17 cellular contexts compared by ENCODE assay signal in genomic region chr2:105575626-105576025, GRCh38.
DNase-seq lines count a peak whose midpoint lies in the region; ATAC-seq and TF ChIP-seq lines count a peak whose summit lies in the region.
"Had no signal": no experiment of that assay in that cellular context is flagged by ENCODE, and none has a peak within 500 bp of the region (broad histone marks: within the 10 kb centered on the region; RNA-seq: fewer than 3 reads in every experiment).

No MANE protein-coding gene starts in this region.

- ATAC-seq in memory B cell (ENCODE audit: low read depth), result no peak

- H4K20me1 ChIP-seq in H9 (ENCODE audit: control insufficient read depth, insufficient read depth, insufficient read length), result no peaks in the 10 kb centered on the region

- H3K36me3 Mint-ChIP-seq in H9 (ENCODE audit: insufficient read depth in 1 of 3, low read depth in 3 of 3), result no peaks in the 10 kb centered on the region
- no peaks in the 10 kb centered on the region for H3K36me3 Mint-ChIP-seq in memory B cell
- no peaks in the 10 kb centered on the region for H3K36me3 Mint-ChIP-seq in activated T-helper 1 cell treated with anti-CD3 and anti-CD28 coated beads, Interleukin-12 subunit alpha, Interleukin-12 subunit beta, Interleukin-2, Interleukin-4 antibody, amounts not matched to agents 30 ng/mL and 10 ng/mL and 1 ng/mL, durations not matched to agents 14 hours and 24 hours and 36 hours (ENCODE audit: low read depth)
- no peaks in the 10 kb centered on the region for H3K36me3 Mint-ChIP-seq in immature natural killer cell

- H3K79me1 ChIP-seq in H9 (ENCODE audit: insufficient read depth, low read depth, low read length, poor library complexity, severe bottlenecking), result no peaks in the 10 kb centered on the region

- no peak for TF ChIP-seq CTCF in H9 (conservative IDR thresholded peaks at IDR 0.05)

- H2BK5ac ChIP-seq in H9 (ENCODE audit: insufficient read length, low read length), result no peak overlapping the region

- H3K27ac ChIP-seq in ACC112 (ENCODE audit: low read depth, low read length), result no peak overlapping the region
- no peak overlapping the region for H3K27ac ChIP-seq in H9 (ENCODE audit: insufficient read length, low read depth, low read length)
- peak overlapping the region; percentile 37 for H3K27ac ChIP-seq in angular gyrus (ENCODE audit: low read depth, low read length)
- H3K27ac ChIP-seq: thyroid gland had no signal

- peaks cover 20% of the 10 kb centered on the region for H3K4me1 ChIP-seq in ACC112 (ENCODE audit: control insufficient read depth, insufficient read depth, low read length, unreplicated experiment)
- H3K4me1 ChIP-seq in H9 (ENCODE audit: insufficient read depth, low read length), result no peaks in the 10 kb centered on the region; the same call in 1 of the 2 replicates
- H3K4me1 ChIP-seq: BE2C had no signal

- H3K23me2 ChIP-seq in H9 (ENCODE audit: insufficient read length, low read depth, low read length, poor library complexity, severe bottlenecking), result no peaks in the 10 kb centered on the region

- no peak overlapping the region for H2BK15ac ChIP-seq in H9 (ENCODE audit: low read depth, low read length)

- H3K4me3 Mint-ChIP-seq in H9 (no peak overlapping the region), memory B cell (no peak overlapping the region), immature natural killer cell (no peak overlapping the region)
- no peak overlapping the region for H3K4me3 Mint-ChIP-seq in activated T-helper 1 cell treated with anti-CD3 and anti-CD28 coated beads, Interleukin-12 subunit alpha, Interleukin-12 subunit beta, Interleukin-2, Interleukin-4 antibody, amounts not matched to agents 30 ng/mL and 10 ng/mL and 1 ng/mL, durations not matched to agents 14 hours and 24 hours and 36 hours

- H3K4me3 ChIP-seq in ACC112 (ENCODE audit: low read depth, low read length), result peak overlapping the region; percentile 70
- H3K4me3 ChIP-seq: thyroid gland had no signal

- H3K27me3 Mint-ChIP-seq in H9 (ENCODE audit: low read depth) (peaks cover 6% of the 10 kb centered on the region), memory B cell (peaks cover 13% of the 10 kb centered on the region), immature natural killer cell (ENCODE audit: low read depth in 3 of 3) (peaks cover 0 to 3% (median 2%) of the 10 kb centered on the region in 3 donors)
- H3K27me3 Mint-ChIP-seq in activated T-helper 1 cell treated with anti-CD3 and anti-CD28 coated beads, Interleukin-12 subunit alpha, Interleukin-12 subunit beta, Interleukin-2, Interleukin-4 antibody, amounts not matched to agents 30 ng/mL and 10 ng/mL and 1 ng/mL, durations not matched to agents 14 hours and 24 hours and 36 hours (ENCODE audit: insufficient read depth), result no peaks in the 10 kb centered on the region

- H2AK5ac ChIP-seq in H9 (ENCODE audit: insufficient read length, low read length), result no peak overlapping the region

- no peaks in the 10 kb centered on the region for H3K79me2 ChIP-seq in ACC112 (ENCODE audit: control insufficient read depth, insufficient read depth, low read length, unreplicated experiment)
- H3K79me2 ChIP-seq in H9 (ENCODE audit: insufficient read depth, low read length), result 0 out of 2 replicates have a peak, but pooled peaks cover 2% of the 10 kb centered on the region

- no peak overlapping the region for H3T11ph ChIP-seq in H9 (ENCODE audit: low read length)

- no peaks in the 10 kb centered on the region for H3K9me3 ChIP-seq in H9 (ENCODE audit: control insufficient read depth, low read depth, low read length)
- H3K9me3 ChIP-seq: BE2C, thyroid gland had no signal

- H3K23ac ChIP-seq in H9 (ENCODE audit: insufficient read length, low read depth, low read length), result no peak overlapping the region

- DNase-seq in H9 (no peak), memory B cell (ENCODE audit: low spot score in 2 of 2) (no peak), HuH-7 (ENCODE audit: low spot score) (no peak), head of caudate nucleus (no peak), immature natural killer cell (no peak)
- DNase-seq in activated T-helper 1 cell treated with anti-CD3 and anti-CD28 coated beads, Interleukin-12 subunit alpha, Interleukin-12 subunit beta, Interleukin-2, Interleukin-4 antibody, amounts not matched to agents 30 ng/mL and 10 ng/mL and 1 ng/mL, durations not matched to agents 14 hours and 24 hours and 36 hours (ENCODE audit: low spot score), result no peak
- DNase-seq: activated CD4-positive, CD25-positive, alpha-beta regulatory T cell treated with anti-CD3 and anti-CD28 coated beads, Interleukin-2, amount 50 U/mL, for 72 hours; activated T-cell treated with anti-CD3 and anti-CD28 coated beads for 4 hours; aorta; BE2C; DND-41; effector CD4-positive, alpha-beta T cell; foreskin melanocyte; stimulated activated CD4-positive, alpha-beta T cell treated with anti-CD3 and anti-CD28 coated beads, Interleukin-12 subunit alpha, Interleukin-12 subunit beta, amount 100 ng/mL, for 4 hours had no signal

- peaks cover 14 to 16% of the 10 kb centered on the region in 2 experiments for H3K4me1 Mint-ChIP-seq in H9
- H3K4me1 Mint-ChIP-seq in memory B cell, result peaks cover 12% of the 10 kb centered on the region
- H3K4me1 Mint-ChIP-seq in activated T-helper 1 cell treated with anti-CD3 and anti-CD28 coated beads, Interleukin-12 subunit alpha, Interleukin-12 subunit beta, Interleukin-2, Interleukin-4 antibody, amounts not matched to agents 30 ng/mL and 10 ng/mL and 1 ng/mL, durations not matched to agents 14 hours and 24 hours and 36 hours (ENCODE audit: low read depth), result peaks cover 15% of the 10 kb centered on the region
- H3K4me1 Mint-ChIP-seq in immature natural killer cell, result no peaks in the 10 kb centered on the region

- no peak overlapping the region for H3K9ac ChIP-seq in H9 (ENCODE audit: extremely low read depth, insufficient read length, low read length)

- no peak overlapping the region for H3K18ac ChIP-seq in H9 (ENCODE audit: insufficient read length, low read depth, low read length)

- no peaks in the 10 kb centered on the region for H3K9me3 Mint-ChIP-seq in H9
- H3K9me3 Mint-ChIP-seq in memory B cell, result no peaks in the 10 kb centered on the region
- H3K9me3 Mint-ChIP-seq in activated T-helper 1 cell treated with anti-CD3 and anti-CD28 coated beads, Interleukin-12 subunit alpha, Interleukin-12 subunit beta, Interleukin-2, Interleukin-4 antibody, amounts not matched to agents 30 ng/mL and 10 ng/mL and 1 ng/mL, durations not matched to agents 14 hours and 24 hours and 36 hours, result no peaks in the 10 kb centered on the region
- H3K9me3 Mint-ChIP-seq in immature natural killer cell, result no peaks in the 10 kb centered on the region

- no peak overlapping the region for H3K14ac ChIP-seq in H9 (ENCODE audit: insufficient read depth, low read length)

- H4K91ac ChIP-seq in H9 (ENCODE audit: insufficient read length, low read depth, low read length), result no peak overlapping the region

- H3K27me3 ChIP-seq in ACC112 (ENCODE audit: insufficient read depth, low read length), result peaks cover 11% of the 10 kb centered on the region; the same call in 1 of the 2 replicates
- H3K27me3 ChIP-seq in H9 (ENCODE audit: insufficient read depth, low read length), result no peaks in the 10 kb centered on the region
- H3K27me3 ChIP-seq: BE2C, thyroid gland had no signal

- H3K4me2 ChIP-seq in H9 (ENCODE audit: insufficient read depth, insufficient read length, low read length), result no peak overlapping the region

- no peak overlapping the region for H3K4ac ChIP-seq in H9 (ENCODE audit: low read depth, low read length)

- H2BK12ac ChIP-seq in H9 (ENCODE audit: insufficient read length, low read depth, low read length), result no peak overlapping the region

- no peak overlapping the region for H3K56ac ChIP-seq in H9 (ENCODE audit: insufficient read length, low read depth, low read length)

- no CpG with 5 or more reads among the region's 6 CpGs for WGBS in H9 (ENCODE audit: extremely low coverage, insufficient read length, low lambda C conversion rate)

- H4K8ac ChIP-seq in H9 (replicated peaks; ENCODE audit: insufficient read length, low read depth, low read length), result no peak overlapping the region

- H4K5ac ChIP-seq in H9 (ENCODE audit: insufficient read length, low read depth, low read length), result no peak overlapping the region

- no peak overlapping the region for H2BK120ac ChIP-seq in H9 (ENCODE audit: low read depth, low read length, poor library complexity, severe bottlenecking)

- intact Hi-C loops in activated T-helper 1 cell treated with anti-CD3 and anti-CD28 coated beads, Interleukin-12 subunit alpha, Interleukin-12 subunit beta, Interleukin-2, Interleukin-4 antibody, amounts not matched to agents 30 ng/mL and 10 ng/mL and 1 ng/mL, durations not matched to agents 14 hours and 24 hours and 36 hours (cut with micrococcal nuclease), result loop anchor here (1.0 to 5.0 kb wide), 6 partner anchors 171 to 523 kb away; no protein-coding TSS in a partner anchor
- intact Hi-C loops in head of caudate nucleus (cut with DNase I), result loop anchor here (10.0 kb wide), 1 partner anchor 179 kb away; no protein-coding TSS in a partner anchor

- no peaks in the 10 kb centered on the region for H3K36me3 ChIP-seq in ACC112 (ENCODE audit: insufficient read depth, low read length)
- H3K36me3 ChIP-seq: BE2C, thyroid gland had no signal

- no peak overlapping the region for H2BK20ac ChIP-seq in H9 (ENCODE audit: low read depth, low read length, poor library complexity, severe bottlenecking)

- H3K27ac Mint-ChIP-seq in H9 (peak overlapping the region in 2 of 3 experiments; percentile 37 to 92; a peak in 2 of 7 replicates), memory B cell (peak overlapping the region; percentile 49), immature natural killer cell (no peak overlapping the region)
- H3K27ac Mint-ChIP-seq in activated T-helper 1 cell treated with anti-CD3 and anti-CD28 coated beads, Interleukin-12 subunit alpha, Interleukin-12 subunit beta, Interleukin-2, Interleukin-4 antibody, amounts not matched to agents 30 ng/mL and 10 ng/mL and 1 ng/mL, durations not matched to agents 14 hours and 24 hours and 36 hours, result no peak overlapping the region

- H2AFZ ChIP-seq in ACC112 (ENCODE audit: low read length, unreplicated experiment) (peak overlapping the region; percentile 63), H9 (ENCODE audit: low read length) (no peak overlapping the region)

Comparison
In these comparisons a context has a peak if more than half of its experiments do, and no peak if none do; other contexts are left out.
1. H3K27ac Mint-ChIP-seq: peak in H9 (2 of 3) and memory B cell (single experiment); none in activated T-helper 1 cell treated with anti-CD3 and anti-CD28 coated beads, Interleukin-12 subunit alpha, Interleukin-12 subunit beta, Interleukin-2, Interleukin-4 antibody, amounts not matched to agents 30 ng/mL and 10 ng/mL and 1 ng/mL, durations not matched to agents 14 hours and 24 hours and 36 hours (single experiment) and immature natural killer cell (0 of 6).